1 cellular context compared by ENCODE assay signal in the genomic region with DNA sequence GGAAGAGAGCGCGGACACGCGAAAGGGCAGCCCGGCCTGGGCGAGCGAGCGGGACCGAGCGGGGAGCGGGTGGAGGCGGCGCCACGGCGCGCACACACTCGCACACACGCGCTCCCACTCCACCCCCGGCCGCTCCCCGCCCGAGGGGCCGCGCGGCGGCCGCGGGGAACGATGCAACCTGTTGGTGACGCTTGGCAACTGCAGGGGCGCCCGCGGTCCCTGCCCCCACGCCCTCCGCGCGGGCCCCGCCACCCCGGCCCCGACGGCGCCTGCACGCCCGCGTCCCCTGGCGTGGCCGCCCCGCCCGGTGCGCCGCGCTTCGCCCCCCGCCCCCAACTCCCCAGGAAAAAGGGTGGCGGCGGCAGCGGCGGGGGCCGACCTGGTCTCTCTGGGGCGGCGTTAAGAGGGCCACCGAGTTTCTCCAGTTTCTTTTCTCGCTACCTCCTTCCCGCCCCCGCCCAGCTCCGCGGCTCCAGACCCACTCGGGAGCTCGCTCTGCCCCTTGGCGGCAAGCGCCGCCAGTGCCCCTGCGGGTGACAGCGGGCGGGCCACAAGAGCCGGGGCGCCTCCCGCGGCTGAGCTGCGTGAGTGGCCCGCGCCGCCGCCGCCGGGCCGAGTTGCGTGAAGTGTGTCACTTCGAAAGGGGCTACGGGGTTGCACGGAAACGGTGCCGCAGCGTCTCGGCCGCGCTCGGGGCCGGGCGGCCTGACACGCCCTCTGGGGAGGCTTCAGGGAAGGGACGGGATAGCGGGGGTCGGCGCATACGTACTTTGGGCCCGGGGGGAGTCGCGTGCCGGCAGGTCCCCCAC.
TF ChIP-seq lines count a peak whose summit lies in the region.

Gene NR3C1 (minus strand): TSS at position 80 of the 809 bp plus-strand sequence. CDS start 2,847 bp downstream, outside the sequence.

TF ChIP-seq in K562, 482 proteins besides CTCF, POLR2A, EP300 and RAD21 (continued from another document and continues in another):
- peak; percentile 50; the same call in 1 of the 2 replicates for TF ChIP-seq RERE (CRISPR knock-in tag; IDR thresholded peaks at IDR 0.05; ENCODE audit: borderline replicate concordance)
- TF ChIP-seq, protein P1, sequence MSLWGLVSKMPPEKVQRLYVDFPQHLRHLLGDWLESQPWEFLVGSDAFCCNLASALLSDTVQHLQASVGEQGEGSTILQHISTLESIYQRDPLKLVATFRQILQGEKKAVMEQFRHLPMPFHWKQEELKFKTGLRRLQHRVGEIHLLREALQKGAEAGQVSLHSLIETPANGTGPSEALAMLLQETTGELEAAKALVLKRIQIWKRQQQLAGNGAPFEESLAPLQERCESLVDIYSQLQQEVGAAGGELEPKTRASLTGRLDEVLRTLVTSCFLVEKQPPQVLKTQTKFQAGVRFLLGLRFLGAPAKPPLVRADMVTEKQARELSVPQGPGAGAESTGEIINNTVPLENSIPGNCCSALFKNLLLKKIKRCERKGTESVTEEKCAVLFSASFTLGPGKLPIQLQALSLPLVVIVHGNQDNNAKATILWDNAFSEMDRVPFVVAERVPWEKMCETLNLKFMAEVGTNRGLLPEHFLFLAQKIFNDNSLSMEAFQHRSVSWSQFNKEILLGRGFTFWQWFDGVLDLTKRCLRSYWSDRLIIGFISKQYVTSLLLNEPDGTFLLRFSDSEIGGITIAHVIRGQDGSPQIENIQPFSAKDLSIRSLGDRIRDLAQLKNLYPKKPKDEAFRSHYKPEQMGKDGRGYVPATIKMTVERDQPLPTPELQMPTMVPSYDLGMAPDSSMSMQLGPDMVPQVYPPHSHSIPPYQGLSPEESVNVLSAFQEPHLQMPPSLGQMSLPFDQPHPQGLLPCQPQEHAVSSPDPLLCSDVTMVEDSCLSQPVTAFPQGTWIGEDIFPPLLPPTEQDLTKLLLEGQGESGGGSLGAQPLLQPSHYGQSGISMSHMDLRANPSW (CRISPR knock-in tag; IDR thresholded peaks at IDR 0.05): no peak
- TF ChIP-seq ZNF76 (CRISPR knock-in tag; IDR thresholded peaks at IDR 0.05; ENCODE audit: borderline replicate concordance): no peak
- TF ChIP-seq ZNF830 (CRISPR knock-in tag; IDR thresholded peaks at IDR 0.05): 0 out of 2 replicates have a peak, but pooled peaks have one; percentile 69
- no peak for TF ChIP-seq RBM17 (IDR thresholded peaks at IDR 0.05; ENCODE audit: borderline replicate concordance, low read depth, low read length)
- no peak; the same call in 1 of the 2 replicates for TF ChIP-seq NFIC (IDR thresholded peaks at IDR 0.05)
- TF ChIP-seq ZNF217 (CRISPR knock-in tag; IDR thresholded peaks at IDR 0.05): no peak
- TF ChIP-seq MYC (IDR thresholded peaks at IDR 0.05; ENCODE audit: low read depth, low read length): peak; percentile 72
- TF ChIP-seq MYC (CRISPR knock-in tag; IDR thresholded peaks at IDR 0.05; ENCODE audit: borderline replicate concordance, low read depth): no peak
- TF ChIP-seq, protein P2, sequence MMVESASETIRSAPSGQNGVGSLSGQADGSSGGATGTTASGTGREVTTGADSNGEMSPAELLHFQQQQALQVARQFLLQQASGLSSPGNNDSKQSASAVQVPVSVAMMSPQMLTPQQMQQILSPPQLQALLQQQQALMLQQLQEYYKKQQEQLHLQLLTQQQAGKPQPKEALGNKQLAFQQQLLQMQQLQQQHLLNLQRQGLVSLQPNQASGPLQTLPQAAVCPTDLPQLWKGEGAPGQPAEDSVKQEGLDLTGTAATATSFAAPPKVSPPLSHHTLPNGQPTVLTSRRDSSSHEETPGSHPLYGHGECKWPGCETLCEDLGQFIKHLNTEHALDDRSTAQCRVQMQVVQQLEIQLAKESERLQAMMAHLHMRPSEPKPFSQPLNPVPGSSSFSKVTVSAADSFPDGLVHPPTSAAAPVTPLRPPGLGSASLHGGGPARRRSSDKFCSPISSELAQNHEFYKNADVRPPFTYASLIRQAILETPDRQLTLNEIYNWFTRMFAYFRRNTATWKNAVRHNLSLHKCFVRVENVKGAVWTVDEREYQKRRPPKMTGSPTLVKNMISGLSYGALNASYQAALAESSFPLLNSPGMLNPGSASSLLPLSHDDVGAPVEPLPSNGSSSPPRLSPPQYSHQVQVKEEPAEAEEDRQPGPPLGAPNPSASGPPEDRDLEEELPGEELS (CRISPR knock-in tag; IDR thresholded peaks at IDR 0.05; ENCODE audit: borderline replicate concordance): no peak
- no peak for TF ChIP-seq ETS2 (tag; IDR thresholded peaks at IDR 0.05; ENCODE audit: borderline replicate concordance, poor library complexity, severe bottlenecking)
- TF ChIP-seq ZNF197 (CRISPR knock-in tag; IDR thresholded peaks at IDR 0.05; ENCODE audit: low read depth): no peak
- no peak for TF ChIP-seq GTF2E2 (tag; IDR thresholded peaks at IDR 0.05)
- TF ChIP-seq ZBTB49 (CRISPR knock-in tag; IDR thresholded peaks at IDR 0.05; ENCODE audit: borderline replicate concordance): no peak
- TF ChIP-seq PCBP1 (IDR thresholded peaks at IDR 0.05; ENCODE audit: low read depth, low read length, poor library complexity, severe bottlenecking): peak; percentile 60
- TF ChIP-seq NCOA4 (IDR thresholded peaks at IDR 0.05; ENCODE audit: partially characterized antibody): no peak
- no peak for TF ChIP-seq FOXJ3 (CRISPR knock-in tag; IDR thresholded peaks at IDR 0.05)
- no peak for TF ChIP-seq TEAD4 (IDR thresholded peaks at IDR 0.05; ENCODE audit: low read length)
- 0 out of 2 replicates have a peak, but pooled peaks have one; percentile 41 for TF ChIP-seq TEAD4 (CRISPR knock-in tag; IDR thresholded peaks at IDR 0.05; ENCODE audit: borderline replicate concordance)
- no peak for TF ChIP-seq BCOR (IDR thresholded peaks at IDR 0.05)
- no peak for TF ChIP-seq ID3 (CRISPR knock-in tag; IDR thresholded peaks at IDR 0.05)
- peak; percentile 52; the same call in 1 of the 2 replicates for TF ChIP-seq ID3 (tag; IDR thresholded peaks at IDR 0.05)
- peak; percentile 74 for TF ChIP-seq GABPB1 (CRISPR knock-in tag; IDR thresholded peaks at IDR 0.05)
- TF ChIP-seq E2F4 (CRISPR knock-in tag; IDR thresholded peaks at IDR 0.05; ENCODE audit: low read depth): no peak; the same call in 1 of the 2 replicates
- no peak for TF ChIP-seq ZNF79 (CRISPR knock-in tag; IDR thresholded peaks at IDR 0.05; ENCODE audit: low read depth)
- no peak for TF ChIP-seq MCM7 (IDR thresholded peaks at IDR 0.05)
- TF ChIP-seq SIN3A (IDR thresholded peaks at IDR 0.05; ENCODE audit: borderline replicate concordance in 2 of 2, control insufficient read depth in 1 of 2, low read depth in 2 of 2, low read length in 2 of 2): peak; percentile 15 to 73; a peak in 1 of 4 replicates
- TF ChIP-seq PRDM10 (IDR thresholded peaks at IDR 0.05; ENCODE audit: partially characterized antibody): peak; percentile 94
- TF ChIP-seq ETV1 (tag; conservative IDR thresholded peaks at IDR 0.05; ENCODE audit: low read depth): no peak
- no peak for TF ChIP-seq MEF2D (tag; conservative IDR thresholded peaks at IDR 0.05; ENCODE audit: low read depth)
- no peak for TF ChIP-seq MAFG (tag; conservative IDR thresholded peaks at IDR 0.05)
- TF ChIP-seq DDX20 (tag; IDR thresholded peaks at IDR 0.05; ENCODE audit: low read depth): no peak
- TF ChIP-seq ZNF695 (CRISPR knock-in tag; IDR thresholded peaks at IDR 0.05): no peak
- 0 out of 2 replicates have a peak, but pooled peaks have one; percentile 8 for TF ChIP-seq TOE1 (IDR thresholded peaks at IDR 0.05; ENCODE audit: borderline replicate concordance)
- TF ChIP-seq TOE1 (CRISPR knock-in tag; IDR thresholded peaks at IDR 0.05; ENCODE audit: borderline replicate concordance, low read depth): no peak
